18 cellular contexts compared by ENCODE assay signal in the genomic region with DNA sequence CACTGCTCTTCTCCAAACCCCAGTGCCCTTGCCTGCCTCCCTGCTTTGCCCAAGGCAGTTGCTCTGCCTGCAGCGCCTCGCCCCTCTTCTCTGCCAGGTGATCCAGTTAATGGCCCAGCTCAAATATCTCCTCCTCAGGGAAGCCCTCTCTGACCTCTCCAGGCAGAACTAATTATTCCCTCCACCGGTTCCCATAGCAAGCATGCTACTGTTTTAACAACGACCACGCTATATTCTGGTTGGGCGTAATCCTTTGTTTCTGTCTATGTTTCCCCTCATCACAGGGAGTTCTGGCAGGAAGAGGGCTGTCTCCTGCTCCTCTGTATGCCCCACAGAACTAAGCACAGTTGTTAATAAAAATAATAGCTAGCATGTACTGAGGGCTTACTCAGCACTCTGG. TPM values are rescaled to one million over a fixed set of nuclear protein-coding genes. Genes with fewer than 3 reads are reported as not detected.
DNase-seq lines count a peak whose midpoint lies in the region; TF ChIP-seq lines count a peak whose summit lies in the region.
"Had no signal": no experiment of that assay in that cellular context is flagged by ENCODE, and none has a peak within 500 bp of the region (broad histone marks: within the 10 kb centered on the region; RNA-seq: fewer than 3 reads in every experiment).

No MANE protein-coding gene starts in this region.

- no peaks in the 10 kb centered on the region for H3K9me3 ChIP-seq in MG63
- H3K9me3 ChIP-seq: spleen, thyroid gland had no signal

- POLR2A ChIA-PET in HEK293T (lab: Yijun Ruan, JAX): interaction anchor here (0.9 kb wide), 1 partner anchor 37 kb away, joined by 3 read pairs; the partner anchor contains the start of gene R3HCC1L

- DNase-seq in EH (ENCODE audit: low read depth) (peak; percentile 5), HEK293T (ENCODE audit: extremely low spot score) (peak; percentile 34), NCI-H526 (lab: John Stamatoyannopoulos, UW) (peak; percentile 32 to 65), foreskin melanocyte (peak; percentile 31), MG63 (no peak)
- DNase-seq in activated effector memory CD4-positive, alpha-beta T cell treated with Interleukin-2 at 50 U/mL for 16 hours: no peak
- no peak for DNase-seq in activated CD4-positive, alpha-beta T cell treated with anti-CD3 and anti-CD28 coated beads for 48 hours
- DNase-seq: activated CD4-positive, CD25-positive, alpha-beta regulatory T cell treated with anti-CD3 and anti-CD28 coated beads, Interleukin-2, amount 50 U/mL, for 72 hours; activated naive CD4-positive, alpha-beta T cell treated with anti-CD3 and anti-CD28 coated beads for 36 hours; activated T-cell treated with anti-CD3 and anti-CD28 coated beads, Interleukin-2, amount 50 U/mL, for 24 hours; cortex of kidney; left cardiac atrium; NCI-H446 treated with DMSO at 0.1 percent for 48 hours; occipital lobe; spleen; stimulated activated CD4-positive, alpha-beta T cell treated with anti-CD3 and anti-CD28 coated beads, Interleukin-4, amount 100 ng/mL, for 1 hour; stimulated activated naive CD4-positive, alpha-beta T cell treated with Interleukin-2 at 50 U/mL for 16 hours; thyroid gland had no signal

- no peaks in the 10 kb centered on the region for H3K36me3 ChIP-seq in MG63
- H3K36me3 ChIP-seq: spleen, thyroid gland had no signal

- no peak overlapping the region for H3K4me3 ChIP-seq in MG63
- H3K4me3 ChIP-seq: spleen, thyroid gland had no signal

- CTCF ChIA-PET in HEK293T (lab: Yijun Ruan, JAX): no interaction called here

- H3K27me3 ChIP-seq in MG63: no peaks in the 10 kb centered on the region
- H3K27me3 ChIP-seq: thyroid gland had no signal

TF ChIP-seq in HEK293T, 16 proteins besides CTCF, POLR2A, EP300 and RAD21:
- TF ChIP-seq CTBP1 (IDR thresholded peaks at IDR 0.05; ENCODE audit: borderline replicate concordance) (no peak), L3MBTL2 (conservative IDR thresholded peaks at IDR 0.05) (no peak), BHLHE40 (IDR thresholded peaks at IDR 0.05; ENCODE audit: borderline replicate concordance) (no peak), FOXK2 (IDR thresholded peaks at IDR 0.05) (no peak), ZNF384 (IDR thresholded peaks at IDR 0.05) (no peak), HDGF (IDR thresholded peaks at IDR 0.05; ENCODE audit: borderline replicate concordance) (no peak), ARNT (IDR thresholded peaks at IDR 0.05) (no peak), LEF1 (IDR thresholded peaks at IDR 0.05; ENCODE audit: borderline replicate concordance) (no peak), TARDBP (IDR thresholded peaks at IDR 0.05) (no peak), ELF4 (IDR thresholded peaks at IDR 0.05) (no peak)
- TF ChIP-seq, protein P1, sequence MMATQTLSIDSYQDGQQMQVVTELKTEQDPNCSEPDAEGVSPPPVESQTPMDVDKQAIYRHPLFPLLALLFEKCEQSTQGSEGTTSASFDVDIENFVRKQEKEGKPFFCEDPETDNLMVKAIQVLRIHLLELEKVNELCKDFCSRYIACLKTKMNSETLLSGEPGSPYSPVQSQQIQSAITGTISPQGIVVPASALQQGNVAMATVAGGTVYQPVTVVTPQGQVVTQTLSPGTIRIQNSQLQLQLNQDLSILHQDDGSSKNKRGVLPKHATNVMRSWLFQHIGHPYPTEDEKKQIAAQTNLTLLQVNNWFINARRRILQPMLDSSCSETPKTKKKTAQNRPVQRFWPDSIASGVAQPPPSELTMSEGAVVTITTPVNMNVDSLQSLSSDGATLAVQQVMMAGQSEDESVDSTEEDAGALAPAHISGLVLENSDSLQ (IDR thresholded peaks at IDR 0.05): no peak

RNA-seq across cellular contexts. Expression of gene R3HCC1L, which starts 36.8 kb away (rescaled TPM):
- 6.3 and 7.1 TPM in 2 replicates for total RNA-seq in MG63 (2014; rRNA removed; shearing (Covaris generic); ENCODE audit: low replicate concordance)

Comparison
In these comparisons a context has a peak if more than half of its experiments do, and no peak if none do; other contexts are left out.
1. DNase-seq: peak in EH (single experiment), HEK293T (single experiment), NCI-H526 (2 of 2) and foreskin melanocyte (single experiment); none in activated effector memory CD4-positive, alpha-beta T cell treated with Interleukin-2 at 50 U/mL for 16 hours (single experiment), MG63 (single experiment) and activated CD4-positive, alpha-beta T cell treated with anti-CD3 and anti-CD28 coated beads for 48 hours (single experiment).